19 cellular contexts compared by ENCODE assay signal in genomic region chr10:50471583-50471975, GRCh38.
DNase-seq lines count a peak whose midpoint lies in the region; ATAC-seq, FAIRE-seq and TF ChIP-seq lines count a peak whose summit lies in the region.
"Had no signal": no experiment of that assay in that cellular context is flagged by ENCODE, and none has a peak within 500 bp of the region (broad histone marks: within the 10 kb centered on the region; RNA-seq: fewer than 3 reads in every experiment).

No MANE protein-coding gene starts in this region.

- no peak overlapping the region for H2BK5ac ChIP-seq in H9 (ENCODE audit: insufficient read length, low read length)

- ATAC-seq in A549 (no peak), pancreas (no peak)
- ATAC-seq: K562 had no signal

- H4K20me1 ChIP-seq in H9 (ENCODE audit: control insufficient read depth, insufficient read depth, insufficient read length) = no peaks in the 10 kb centered on the region

- intact Hi-C loops in activated T-helper 1 cell treated with anti-CD3 and anti-CD28 coated beads, Interleukin-12 subunit alpha, Interleukin-12 subunit beta, Interleukin-2, Interleukin-4 antibody, amounts not matched to agents 30 ng/mL and 10 ng/mL and 1 ng/mL, durations not matched to agents 14 hours and 24 hours and 36 hours (cut with micrococcal nuclease) = no loop called here
- intact Hi-C loops in pancreas (cut with DNase I) = no loop called here

- H3K79me2 ChIP-seq in H9 (ENCODE audit: insufficient read depth, low read length) = no peaks in the 10 kb centered on the region

- H3K4me3 Mint-ChIP-seq in H9 = no peak overlapping the region
- H3K4me3 Mint-ChIP-seq in activated T-helper 1 cell treated with anti-CD3 and anti-CD28 coated beads, Interleukin-12 subunit alpha, Interleukin-12 subunit beta, Interleukin-2, Interleukin-4 antibody, amounts not matched to agents 30 ng/mL and 10 ng/mL and 1 ng/mL, durations not matched to agents 14 hours and 24 hours and 36 hours = no peak overlapping the region

- 77% methylated on average over 3 of the region's 3 CpGs for WGBS in A549 (ENCODE audit: missing lambda C conversion rate)
- no CpG with 5 or more reads among the region's 3 CpGs for WGBS in H9 (ENCODE audit: extremely low coverage, insufficient read length, low lambda C conversion rate)
- WGBS in pancreas, 2 donors = 32 to 62% methylated on average over 3 of the region's 3 CpGs

- H2AFZ ChIP-seq in H9 (ENCODE audit: low read length) = no peak overlapping the region

- H3K23me2 ChIP-seq in H9 (ENCODE audit: insufficient read length, low read depth, low read length, poor library complexity, severe bottlenecking) = no peaks in the 10 kb centered on the region

- POLR2A ChIA-PET in A549 (lab: Yijun Ruan, JAX) = no interaction called here

- TF ChIP-seq CTCF in A549 (IDR thresholded peaks at IDR 0.05) = no peak
- no peak for TF ChIP-seq CTCF in H9 (conservative IDR thresholded peaks at IDR 0.05)
- TF ChIP-seq CTCF in VCaP (conservative IDR thresholded peaks at IDR 0.05) = no peak
- no peak for TF ChIP-seq CTCF in pancreas (IDR thresholded peaks at IDR 0.05)

- TF ChIP-seq POLR2A in A549 (IDR thresholded peaks at IDR 0.05; ENCODE audit: low read length) = no peak

- H3K27ac ChIP-seq in A549 (no peak overlapping the region), H9 (ENCODE audit: insufficient read length, low read depth, low read length) (peak overlapping the region; percentile 93), VCaP (peak overlapping the region; percentile 95), pancreas (peak overlapping the region in 2 of 4 donors; percentile 62 to 71)
- H3K27ac ChIP-seq: BLaER1 treated with 17β-estradiol and CSF1 and Interleukin-3, amounts not matched to agents 10 nM and 100 nM; Peyer's patch; SK-N-MC had no signal

- H3K36me3 Mint-ChIP-seq in H9 (ENCODE audit: insufficient read depth in 1 of 3, low read depth in 3 of 3) = peaks cover 3 to 8% (median 6%) of the 10 kb centered on the region in 3 experiments; a peak in 5 of 7 replicates
- H3K36me3 Mint-ChIP-seq in activated T-helper 1 cell treated with anti-CD3 and anti-CD28 coated beads, Interleukin-12 subunit alpha, Interleukin-12 subunit beta, Interleukin-2, Interleukin-4 antibody, amounts not matched to agents 30 ng/mL and 10 ng/mL and 1 ng/mL, durations not matched to agents 14 hours and 24 hours and 36 hours (ENCODE audit: low read depth) = peaks cover 9% of the 10 kb centered on the region

- no peak overlapping the region for H3K23ac ChIP-seq in H9 (ENCODE audit: insufficient read length, low read depth, low read length)

- H3K4me2 ChIP-seq in A549 (peak overlapping the region; percentile 36; the same call in 1 of the 3 replicates), H9 (ENCODE audit: insufficient read depth, insufficient read length, low read length) (peak overlapping the region; percentile 44)

- FAIRE-seq in A549 (lab: Jason Lieb, UNC) (no peak), pancreas (lab: Jason Lieb, UNC) (no peak)
- FAIRE-seq: A204.1, K562 had no signal

- no peak for TF ChIP-seq EP300 in A549 (IDR thresholded peaks at IDR 0.05)

- no peak for TF ChIP-seq RAD21 in A549 (conservative IDR thresholded peaks at IDR 0.05 in 1 of 2, IDR thresholded peaks at IDR 0.05 in 1 of 2)

- H3K9me3 ChIP-seq in A549 (no peaks in the 10 kb centered on the region), H9 (ENCODE audit: control insufficient read depth, low read depth, low read length) (no peaks in the 10 kb centered on the region), pancreas (no peaks in the 10 kb centered on the region)
- H3K9me3 ChIP-seq: Peyer's patch had no signal

- H3K9ac ChIP-seq in H9 (ENCODE audit: extremely low read depth, insufficient read length, low read length) = no peak overlapping the region
- H3K9ac ChIP-seq: BLaER1 treated with 17β-estradiol and CSF1 and Interleukin-3, amounts not matched to agents 10 nM and 100 nM had no signal

- H3K4ac ChIP-seq in H9 (ENCODE audit: low read depth, low read length) = no peak overlapping the region

- no peak overlapping the region for H2BK20ac ChIP-seq in H9 (ENCODE audit: low read depth, low read length, poor library complexity, severe bottlenecking)

- no peak overlapping the region for H3K56ac ChIP-seq in H9 (ENCODE audit: insufficient read length, low read depth, low read length)

- no peak overlapping the region for H4K8ac ChIP-seq in H9 (replicated peaks; ENCODE audit: insufficient read length, low read depth, low read length)

- no peak overlapping the region for H3K14ac ChIP-seq in H9 (ENCODE audit: insufficient read depth, low read length)

- no peak overlapping the region for H4K5ac ChIP-seq in H9 (ENCODE audit: insufficient read length, low read depth, low read length)

- H2BK120ac ChIP-seq in H9 (ENCODE audit: low read depth, low read length, poor library complexity, severe bottlenecking) = no peak overlapping the region

- H3K27me3 Mint-ChIP-seq in H9 (ENCODE audit: low read depth) = no peaks in the 10 kb centered on the region
- H3K27me3 Mint-ChIP-seq in activated T-helper 1 cell treated with anti-CD3 and anti-CD28 coated beads, Interleukin-12 subunit alpha, Interleukin-12 subunit beta, Interleukin-2, Interleukin-4 antibody, amounts not matched to agents 30 ng/mL and 10 ng/mL and 1 ng/mL, durations not matched to agents 14 hours and 24 hours and 36 hours (ENCODE audit: insufficient read depth) = no peaks in the 10 kb centered on the region

- no peak overlapping the region for H3K18ac ChIP-seq in H9 (ENCODE audit: insufficient read length, low read depth, low read length)

- no peak overlapping the region for H3T11ph ChIP-seq in H9 (ENCODE audit: low read length)

- no peak for DNase-seq in A549 (ENCODE audit: low read depth in 1 of 2, low spot score in 1 of 2)
- no peak for DNase-seq in H9
- peak; percentile 12 for DNase-seq in left kidney (ENCODE audit: low read depth, low spot score)
- DNase-seq in activated T-helper 1 cell treated with anti-CD3 and anti-CD28 coated beads, Interleukin-12 subunit alpha, Interleukin-12 subunit beta, Interleukin-2, Interleukin-4 antibody, amounts not matched to agents 30 ng/mL and 10 ng/mL and 1 ng/mL, durations not matched to agents 14 hours and 24 hours and 36 hours (ENCODE audit: low spot score) = no peak
- no peak for DNase-seq in NCI-H748 treated with DMSO at 0.1 percent for 48 hours (lab: John Stamatoyannopoulos, UW)
- no peak for DNase-seq in kidney tubule cell (ENCODE audit: low spot score)
- no peak for DNase-seq in pancreas
- DNase-seq: HCEC 1CT, NCI-H1436, NCI-H2029, NCI-H510A, NCI-H82, Peyer's patch, Right ventricle myocardium superior had no signal

- H2BK15ac ChIP-seq in H9 (ENCODE audit: low read depth, low read length) = no peak overlapping the region

- H3K9me3 Mint-ChIP-seq in H9 = peaks cover 0 to 3% of the 10 kb centered on the region in 2 experiments; a peak in 2 of 5 replicates
- H3K9me3 Mint-ChIP-seq in activated T-helper 1 cell treated with anti-CD3 and anti-CD28 coated beads, Interleukin-12 subunit alpha, Interleukin-12 subunit beta, Interleukin-2, Interleukin-4 antibody, amounts not matched to agents 30 ng/mL and 10 ng/mL and 1 ng/mL, durations not matched to agents 14 hours and 24 hours and 36 hours = peaks cover 4% of the 10 kb centered on the region

- H3K79me1 ChIP-seq in H9 (ENCODE audit: insufficient read depth, low read depth, low read length, poor library complexity, severe bottlenecking) = no peaks in the 10 kb centered on the region

- H3K36me3 ChIP-seq in pancreas = no peaks in the 10 kb centered on the region
- H3K36me3 ChIP-seq: Peyer's patch had no signal

- no peak overlapping the region for H4K91ac ChIP-seq in H9 (ENCODE audit: insufficient read length, low read depth, low read length)

- H2BK12ac ChIP-seq in H9 (ENCODE audit: insufficient read length, low read depth, low read length) = no peak overlapping the region

- no peak overlapping the region for H3K4me3 ChIP-seq in A549
- H3K4me3 ChIP-seq in pancreas = no peak overlapping the region
- H3K4me3 ChIP-seq: BLaER1 treated with 17β-estradiol and CSF1 and Interleukin-3, amounts not matched to agents 10 nM and 100 nM; K562; Peyer's patch; SK-N-MC had no signal

- H3K27me3 ChIP-seq in H9 (ENCODE audit: insufficient read depth, low read length) = no peaks in the 10 kb centered on the region
- no peaks in the 10 kb centered on the region for H3K27me3 ChIP-seq in pancreas
- H3K27me3 ChIP-seq: Peyer's patch had no signal

- H3K4me1 ChIP-seq in A549 = peaks cover 23% of the 10 kb centered on the region
- peaks cover 3% of the 10 kb centered on the region; the same call in 1 of the 2 replicates for H3K4me1 ChIP-seq in H9 (ENCODE audit: insufficient read depth, low read length)
- H3K4me1 ChIP-seq in pancreas = peaks cover 9 to 25% (median 9%) of the 10 kb centered on the region in 3 donors

- H2AK5ac ChIP-seq in H9 (ENCODE audit: insufficient read length, low read length) = no peak overlapping the region

- CTCF ChIA-PET in A549 (lab: Yijun Ruan, JAX) = no interaction called here

- peaks cover 39 to 40% of the 10 kb centered on the region in 2 experiments for H3K4me1 Mint-ChIP-seq in H9
- H3K4me1 Mint-ChIP-seq in activated T-helper 1 cell treated with anti-CD3 and anti-CD28 coated beads, Interleukin-12 subunit alpha, Interleukin-12 subunit beta, Interleukin-2, Interleukin-4 antibody, amounts not matched to agents 30 ng/mL and 10 ng/mL and 1 ng/mL, durations not matched to agents 14 hours and 24 hours and 36 hours (ENCODE audit: low read depth) = peaks cover 39% of the 10 kb centered on the region

- H3K27ac Mint-ChIP-seq in H9 = peak overlapping the region; percentile 33 to 96 (median 92); a peak in 5 of 7 replicates
- H3K27ac Mint-ChIP-seq in activated T-helper 1 cell treated with anti-CD3 and anti-CD28 coated beads, Interleukin-12 subunit alpha, Interleukin-12 subunit beta, Interleukin-2, Interleukin-4 antibody, amounts not matched to agents 30 ng/mL and 10 ng/mL and 1 ng/mL, durations not matched to agents 14 hours and 24 hours and 36 hours = no peak overlapping the region

TF ChIP-seq in A549, 52 proteins besides CTCF, POLR2A, EP300 and RAD21:
- no peak for TF ChIP-seq JUN (IDR thresholded peaks at IDR 0.05)
- TF ChIP-seq PBX3 (IDR thresholded peaks at IDR 0.05) = no peak
- TF ChIP-seq CEBPB (IDR thresholded peaks at IDR 0.05) = no peak
- no peak for TF ChIP-seq ESRRA (IDR thresholded peaks at IDR 0.05; ENCODE audit: borderline replicate concordance, low read length)
- TF ChIP-seq NFE2L2 (conservative IDR thresholded peaks at IDR 0.05; ENCODE audit: low read length) = no peak
TF ChIP-seq in A549: peak in this region for 0.

Comparison
In these comparisons a context has a peak if more than half of its experiments do, and no peak if none do; other contexts are left out.
1. H3K27ac ChIP-seq: peak in H9 (single experiment) and VCaP (single experiment); none in A549 (0 of 2).